26 cellular contexts compared by ENCODE assay signal in genomic region chr15:78854973-78855372, GRCh38. TPM values are rescaled to one million over a fixed set of nuclear protein-coding genes. Genes with fewer than 3 reads are reported as not detected.
"Had no signal": no experiment of that assay in that cellular context is flagged by ENCODE, and none has a peak within 500 bp of the region (broad histone marks: within the 10 kb centered on the region; RNA-seq: fewer than 3 reads in every experiment).

No MANE protein-coding gene starts in this region.

- H3K9me3 ChIP-seq: lower lobe of right lung, psoas muscle had no signal

- H3K27ac Mint-ChIP-seq: activated CD8-positive, alpha-beta T cell treated with anti-CD3 and anti-CD28 coated beads for 36 hours; activated naive CD4-positive, alpha-beta T cell treated with anti-CD3 and anti-CD28 coated beads, Interleukin-2, amount 50 U/mL, for 72 hours; activated T-helper 2 cell treated with anti-CD3 and anti-CD28 coated beads, Interferon-gamma antibody, Interleukin-2, Interleukin-4, amounts not matched to agents 10 μg/mL and 5 μg/mL and 100 μg/mL, durations not matched to agents 14 hours and 24 hours and 36 hours; naive thymus-derived CD8-positive, alpha-beta T cell; stimulated activated naive B cell treated with anti-CD40 and anti-IgM and Interleukin-4, amounts not matched to agents 10 μg/mL and 1 μg/mL and 100 μg/mL, for 72 hours; T-helper 1 cell treated with Interleukin-12 subunit alpha and Interleukin-12 subunit beta and Interleukin-4 antibody, amounts not matched to agents 30 μg/mL and 1 μg/mL, for 36 hours had no signal

- H3K9ac ChIP-seq: parathyroid adenoma had no signal

- H3K4me3 ChIP-seq: cardiac muscle cell, lower lobe of right lung, psoas muscle, smooth muscle cell had no signal

- H3K36me3 Mint-ChIP-seq: activated naive CD4-positive, alpha-beta T cell treated with anti-CD3 and anti-CD28 coated beads, Interleukin-2, amount 50 U/mL, for 72 hours; brain; naive thymus-derived CD8-positive, alpha-beta T cell; stimulated activated naive B cell treated with anti-CD40 and anti-IgM and Interleukin-4, amounts not matched to agents 10 μg/mL and 1 μg/mL and 100 μg/mL, for 72 hours had no signal

- H3K9me3 Mint-ChIP-seq: activated CD8-positive, alpha-beta T cell treated with anti-CD3 and anti-CD28 coated beads for 36 hours; activated naive CD4-positive, alpha-beta T cell treated with anti-CD3 and anti-CD28 coated beads, Interleukin-2, amount 50 U/mL, for 72 hours; activated T-cell treated with anti-CD3 and anti-CD28 coated beads, Interleukin-2, amount 50 U/mL, for 4 hours; activated T-helper 2 cell treated with anti-CD3 and anti-CD28 coated beads, Interferon-gamma antibody, Interleukin-2, Interleukin-4, amounts not matched to agents 10 μg/mL and 5 μg/mL and 100 μg/mL, durations not matched to agents 14 hours and 24 hours and 36 hours; naive thymus-derived CD8-positive, alpha-beta T cell; stimulated activated naive B cell treated with anti-CD40 and anti-IgM and Interleukin-4, amounts not matched to agents 10 μg/mL and 1 μg/mL and 100 μg/mL, for 72 hours; T-helper 1 cell treated with Interleukin-12 subunit alpha and Interleukin-12 subunit beta and Interleukin-4 antibody, amounts not matched to agents 30 μg/mL and 1 μg/mL, for 36 hours had no signal

- H3K27ac ChIP-seq: cardiac muscle cell, foreskin keratinocyte, lower lobe of right lung, parathyroid adenoma, psoas muscle, VCaP had no signal

- H3K27me3 Mint-ChIP-seq: activated CD8-positive, alpha-beta T cell treated with anti-CD3 and anti-CD28 coated beads for 36 hours; brain had no signal

- H3K79me2 ChIP-seq: parathyroid adenoma had no signal

- H3K27me3 ChIP-seq: cardiac muscle cell, foreskin keratinocyte had no signal

- DNase-seq: activated CD4-positive, alpha-beta T cell treated with anti-CD3 and anti-CD28 coated beads, Interleukin-2, amount 50 U/mL, for 1 hour; activated CD8-positive, alpha-beta T cell treated with anti-CD3 and anti-CD28 coated beads for 36 hours; activated naive CD4-positive, alpha-beta T cell; activated T-cell treated with anti-CD3 and anti-CD28 coated beads, Interleukin-2, amount 50 U/mL, for 4 hours; aorta; kidney glomerular epithelial cell; lower lobe of right lung; mesenchymal stem cell; naive thymus-derived CD8-positive, alpha-beta T cell; nucleus accumbens; psoas muscle; stimulated activated CD4-positive, alpha-beta T cell treated with anti-CD3 and anti-CD28 coated beads, Interleukin-15, amount 100 ng/mL, for 24 hours; stimulated activated CD4-positive, alpha-beta T cell treated with anti-CD3 and anti-CD28 coated beads, Interleukin-2, amount 100 ng/mL, for 24 hours; stimulated activated naive B cell treated with anti-CD40 and anti-IgM and Interleukin-4, amounts not matched to agents 10 μg/mL and 1 μg/mL and 100 μg/mL, for 72 hours; SW 1271; T-helper 9 cell had no signal

- H3K4me1 ChIP-seq: parathyroid adenoma had no signal

- H2AFZ ChIP-seq: parathyroid adenoma had no signal

- H3K4me3 Mint-ChIP-seq: activated CD8-positive, alpha-beta T cell treated with anti-CD3 and anti-CD28 coated beads for 36 hours; activated T-cell treated with anti-CD3 and anti-CD28 coated beads, Interleukin-2, amount 50 U/mL, for 4 hours; brain; naive thymus-derived CD8-positive, alpha-beta T cell; neural crest cell; stimulated activated naive B cell treated with anti-CD40 and anti-IgM and Interleukin-4, amounts not matched to agents 10 μg/mL and 1 μg/mL and 100 μg/mL, for 72 hours; T-helper 1 cell treated with Interleukin-12 subunit alpha and Interleukin-12 subunit beta and Interleukin-4 antibody, amounts not matched to agents 30 μg/mL and 1 μg/mL, for 36 hours had no signal

- H3K36me3 ChIP-seq: cardiac muscle cell, lower lobe of right lung had no signal

- H3K4me2 ChIP-seq: smooth muscle cell had no signal

RNA-seq across cellular contexts. Expression of gene ADAMTS7, which starts 43.7 kb away (rescaled TPM):
- polyA plus RNA-seq: naive thymus-derived CD8-positive, alpha-beta T cell had no signal
